ENCODE assay signal across 8 cellular contexts in the genomic region with DNA sequence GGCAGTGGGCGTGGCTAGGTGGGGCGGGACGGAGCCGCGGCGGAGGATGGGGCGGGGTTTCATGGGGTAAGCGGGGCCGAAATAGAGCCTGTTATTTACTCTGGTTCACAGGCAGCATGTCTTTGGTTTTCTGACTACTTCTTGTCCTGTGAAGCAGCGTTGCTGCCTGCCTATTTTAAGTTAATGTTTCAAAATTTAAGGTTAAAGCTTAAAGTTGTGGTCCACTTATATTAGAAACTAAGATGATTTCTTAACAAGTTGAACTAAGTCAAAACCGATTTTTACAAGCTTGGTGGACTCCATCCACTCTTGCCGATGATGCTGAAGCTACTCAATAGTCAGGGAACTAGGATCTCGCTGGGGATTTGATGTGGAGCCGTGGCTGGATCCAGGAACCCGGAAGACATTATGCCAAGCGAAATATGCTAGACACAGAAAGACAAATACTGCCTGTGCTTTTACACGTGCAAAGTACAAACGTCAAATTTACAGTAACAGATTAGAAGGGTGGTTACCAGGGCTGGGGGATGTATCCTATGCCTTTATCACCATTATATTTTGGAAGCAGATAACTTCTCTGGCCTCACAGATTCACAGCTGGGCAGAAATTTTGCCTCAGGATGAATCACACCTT. TPM values are rescaled to one million over a fixed set of nuclear protein-coding genes. Genes with fewer than 3 reads are reported as not detected.
DNase-seq lines count a peak whose midpoint lies in the region; ATAC-seq and TF ChIP-seq lines count a peak whose summit lies in the region.

No MANE protein-coding gene starts in this region.

- peaks cover 17% of the 10 kb centered on the region for H3K36me3 Mint-ChIP-seq in Caco-2 (ENCODE audit: insufficient read depth, unreplicated experiment)

- no peak overlapping the region for H2BK12ac ChIP-seq in trophoblast cell (ENCODE audit: low read length)

- WGBS in trophoblast cell (ENCODE audit: extremely low coverage, insufficient coverage, insufficient read length): no CpG with 5 or more reads among the region's 18 CpGs

- peak overlapping the region; percentile 53 for H3K4me2 ChIP-seq in trophoblast cell (ENCODE audit: low read length)

- H3K79me2 ChIP-seq in trophoblast cell (ENCODE audit: control insufficient read depth, insufficient read depth, low read length, poor library complexity): peaks cover 9% of the 10 kb centered on the region

- H3K27ac ChIP-seq in trophoblast cell (ENCODE audit: low read depth, low read length): no peak overlapping the region

- H3K9me3 ChIP-seq in Caco-2: peaks cover 9% of the 10 kb centered on the region
- no peaks in the 10 kb centered on the region for H3K9me3 ChIP-seq in endocrine pancreas (ENCODE audit: control insufficient read depth, low read length)
- H3K9me3 ChIP-seq in trophoblast cell (ENCODE audit: insufficient read depth, low read depth, low read length): peaks cover 5% of the 10 kb centered on the region

- H3K4me3 Mint-ChIP-seq in Caco-2 (ENCODE audit: unreplicated experiment): peak overlapping the region; percentile 93

- no peak overlapping the region for H4K8ac ChIP-seq in trophoblast cell (ENCODE audit: low read depth, low read length)

- H3K36me3 ChIP-seq in Caco-2 (ENCODE audit: control insufficient read depth, insufficient read depth, low read length): no peaks in the 10 kb centered on the region
- no peaks in the 10 kb centered on the region for H3K36me3 ChIP-seq in endocrine pancreas (ENCODE audit: control insufficient read depth, insufficient read depth, low read length)
- peaks cover 0 to 2% of the 10 kb centered on the region in 2 experiments for H3K36me3 ChIP-seq in trophoblast cell (ENCODE audit: control insufficient read depth in 1 of 2, insufficient read depth in 2 of 2, low read length in 2 of 2)

- POLR2A ChIA-PET in Caco-2 (lab: Charles Lee): no interaction called here

- no peak overlapping the region for H3K4ac ChIP-seq in trophoblast cell (ENCODE audit: low read depth, low read length)

- no peak overlapping the region for H3K18ac ChIP-seq in trophoblast cell (ENCODE audit: low read length)

- H3K4me1 Mint-ChIP-seq in Caco-2 (ENCODE audit: low read depth, unreplicated experiment): peaks cover 10% of the 10 kb centered on the region

- BruUV-seq in Caco-2 (replicated peaks; lab: Mats Ljungman, UMichigan): no TSS peak

- DNase-seq in Caco-2: no peak
- peak; percentile 70 for DNase-seq in NCI-H69 (lab: John Stamatoyannopoulos, UW)
- peak in 1 of 2 donors; percentile 5 for DNase-seq in trophoblast cell
- no peak for DNase-seq in activated CD4-positive, CD25-positive, alpha-beta regulatory T cell treated with anti-CD3 and anti-CD28 coated beads, Interleukin-2, amount 50 U/mL, for 72 hours
- no peak for DNase-seq in NK-92 (lab: John Stamatoyannopoulos, UW; ENCODE audit: unreplicated experiment)

- H3K4me1 ChIP-seq in Caco-2: no peaks in the 10 kb centered on the region
- H3K4me1 ChIP-seq in endocrine pancreas (ENCODE audit: control insufficient read depth, insufficient read depth, low read length): no peaks in the 10 kb centered on the region
- H3K4me1 ChIP-seq in trophoblast cell (ENCODE audit: control insufficient read depth in 1 of 2, insufficient read depth in 2 of 2, low read length in 2 of 2): no peaks in the 10 kb centered on the region

- H2AK5ac ChIP-seq in trophoblast cell (ENCODE audit: low read length): no peak overlapping the region

- no peak overlapping the region for H2BK120ac ChIP-seq in trophoblast cell (ENCODE audit: insufficient read depth, low read length, poor library complexity)

- no peak overlapping the region for H4K12ac ChIP-seq in trophoblast cell (ENCODE audit: low read depth, low read length)

- peaks cover 9% of the 10 kb centered on the region for H3K79me1 ChIP-seq in trophoblast cell (ENCODE audit: low read length)

- intact Hi-C loops in Caco-2 (cut with micrococcal nuclease; ENCODE audit: unreplicated experiment): no loop called here

- H3K14ac ChIP-seq in trophoblast cell (ENCODE audit: low read length): no peak overlapping the region

- no peak overlapping the region for H3K23ac ChIP-seq in trophoblast cell (ENCODE audit: low read length)

- peaks cover 19% of the 10 kb centered on the region for H3K9me3 Mint-ChIP-seq in Caco-2 (ENCODE audit: unreplicated experiment)

- H3K4me3 ChIP-seq in Caco-2 (ENCODE audit: low read depth, low read length) (peak overlapping the region; percentile 82), endocrine pancreas (ENCODE audit: control insufficient read depth, insufficient read depth, low read length) (peak overlapping the region; percentile 64), trophoblast cell (ENCODE audit: low read depth, low read length) (no peak overlapping the region)

- H3K9ac ChIP-seq in endocrine pancreas (ENCODE audit: control insufficient read depth, insufficient read depth, low read length) (no peak overlapping the region), trophoblast cell (ENCODE audit: low read length) (no peak overlapping the region)

- CTCF ChIA-PET in Caco-2 (lab: Charles Lee): no interaction called here

- ATAC-seq in HG03469 (IDR thresholded peaks at IDR 0.05; ENCODE audit: unreplicated experiment) (no peak), HG03520 (IDR thresholded peaks at IDR 0.05; ENCODE audit: unreplicated experiment) (no peak)

- no peak overlapping the region for H2AFZ ChIP-seq in trophoblast cell (ENCODE audit: insufficient read depth, low read length, poor library complexity)

- peak overlapping the region; percentile 96 for H3K27ac Mint-ChIP-seq in Caco-2 (ENCODE audit: unreplicated experiment)

- no peaks in the 10 kb centered on the region for H3K27me3 Mint-ChIP-seq in Caco-2 (ENCODE audit: insufficient read depth, unreplicated experiment)

- H3K27me3 ChIP-seq in Caco-2 (replicated peaks; ENCODE audit: control insufficient read depth, insufficient read depth, low read length) (no peaks in the 10 kb centered on the region), endocrine pancreas (ENCODE audit: control insufficient read depth, insufficient read depth, low read length) (no peaks in the 10 kb centered on the region), trophoblast cell (ENCODE audit: insufficient read depth, low read length) (no peaks in the 10 kb centered on the region)

- no peak overlapping the region for H2BK5ac ChIP-seq in trophoblast cell (ENCODE audit: low read depth, low read length, poor library complexity)

- H4K91ac ChIP-seq in trophoblast cell (ENCODE audit: low read depth, low read length): no peak overlapping the region

- no peak for TF ChIP-seq CTCF in Caco-2 (IDR thresholded peaks at IDR 0.05; ENCODE audit: insufficient read depth in 1 of 2, low read depth in 1 of 2, low read length in 1 of 2, severe bottlenecking in 1 of 2, unreplicated experiment in 1 of 2)

RNA-seq across cellular contexts. Expression of gene ZNF616, which starts 0.5 kb away (rescaled TPM):
- 5.7 and 7.1 TPM in 2 replicates for total RNA-seq in Caco-2 (2022)
- polyA plus RNA-seq in trophoblast cell (2013): 7.2 and 7.4 TPM in 2 replicates

RNA-seq across cellular contexts. Expression of gene ZNF836, which starts 31.2 kb away (rescaled TPM):
- total RNA-seq in Caco-2 (2022): 6.3 and 8.8 TPM in 2 replicates
- polyA plus RNA-seq in trophoblast cell (2013): 50.0 and 50.5 TPM in 2 replicates

RNA-seq across cellular contexts. Expression of gene ZNF841, which starts 44.6 kb away (rescaled TPM):
- total RNA-seq in Caco-2 (2022): 14.9 and 16.7 TPM in 2 replicates
- 15.2 and 15.4 TPM in 2 replicates for polyA plus RNA-seq in trophoblast cell (2013)

RNA-seq across cellular contexts. Expression of gene PPP2R1A, which starts 49.7 kb away (rescaled TPM):
- total RNA-seq in Caco-2 (2022): 279 and 291 TPM in 2 replicates
- 130 and 133 TPM in 2 replicates for polyA plus RNA-seq in trophoblast cell (2013)
